27 cellular contexts compared by ENCODE assay signal in the genomic region with DNA sequence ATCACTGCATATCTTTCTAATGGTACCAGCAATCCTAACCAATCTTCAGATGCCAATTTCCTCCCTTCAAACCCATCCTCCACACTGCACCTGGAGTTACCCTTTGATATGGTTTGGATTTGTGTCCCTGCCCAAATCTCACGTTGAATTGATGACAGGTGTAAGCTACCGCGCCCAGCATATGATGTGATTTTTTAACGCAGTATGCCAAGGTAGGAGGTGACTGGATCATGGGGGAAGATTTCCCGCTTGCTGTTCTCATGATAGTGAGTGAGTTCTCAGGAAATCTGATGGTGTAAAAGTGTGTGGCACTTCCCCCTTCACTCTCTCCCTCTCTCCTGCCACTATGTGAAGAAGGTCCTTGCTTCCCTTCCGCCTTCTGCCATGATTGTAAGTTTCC. TPM values are rescaled to one million over a fixed set of nuclear protein-coding genes. Genes with fewer than 3 reads are reported as not detected.
"Had no signal": no experiment of that assay in that cellular context is flagged by ENCODE, and none has a peak within 500 bp of the region (broad histone marks: within the 10 kb centered on the region; RNA-seq: fewer than 3 reads in every experiment).

No MANE protein-coding gene starts in this region.

- H3K36me3 ChIP-seq: esophagus muscularis mucosa, gastroesophageal sphincter, heart left ventricle, left lung, lower lobe of right lung had no signal

- H3K4me3 ChIP-seq: coronary artery, dorsolateral prefrontal cortex, esophagus muscularis mucosa, gastroesophageal sphincter, heart left ventricle, left lung, lower lobe of right lung, mucosa of descending colon had no signal

- FAIRE-seq: colon, endothelial cell of umbilical vein, frontal cortex, islet of Langerhans, keratinocyte had no signal

- ATAC-seq: foreskin keratinocyte, gastroesophageal sphincter, heart left ventricle, left cardiac atrium, left lung, left ventricle myocardium superior, lower lobe of right lung, mucosa of descending colon had no signal

- H3K27ac ChIP-seq: coronary artery, esophagus muscularis mucosa, foreskin keratinocyte, gastroesophageal sphincter, heart left ventricle, left lung, lower lobe of right lung had no signal

- DNase-seq: dermis blood vessel endothelial cell; dorsolateral prefrontal cortex; effector CD4-positive, alpha-beta T cell; effector memory CD4-positive, alpha-beta T cell; foreskin keratinocyte; heart left ventricle; hippocampal formation; left cardiac atrium; left lung; left ventricle myocardium superior; lower lobe of right lung; mesenchymal stem cell; mucosa of descending colon; naive B cell had no signal

- H3K9me3 ChIP-seq: esophagus muscularis mucosa, gastroesophageal sphincter, heart left ventricle, left lung, lower lobe of right lung, mucosa of descending colon had no signal

- H3K4me1 ChIP-seq: esophagus muscularis mucosa, foreskin keratinocyte, gastroesophageal sphincter, heart left ventricle, left lung, lower lobe of right lung had no signal

- H3K27me3 ChIP-seq: dorsolateral prefrontal cortex, foreskin keratinocyte, gastroesophageal sphincter, heart left ventricle, left lung had no signal

RNA-seq across cellular contexts. Expression of a gene that starts 57.0 kb away (rescaled TPM):
- total RNA-seq: endothelial cell of umbilical vein, fibroblast of lung, fibroblast of villous mesenchyme, foreskin keratinocyte, left cardiac atrium, left ventricle myocardium superior, lung microvascular endothelial cell, mesenteric fat pad, myocyte had no signal
- polyA plus RNA-seq: endothelial cell of umbilical vein, fibroblast of lung, heart left ventricle, keratinocyte had no signal
